Comparison of ENCODE assay signal across 17 cellular contexts in the genomic region with DNA sequence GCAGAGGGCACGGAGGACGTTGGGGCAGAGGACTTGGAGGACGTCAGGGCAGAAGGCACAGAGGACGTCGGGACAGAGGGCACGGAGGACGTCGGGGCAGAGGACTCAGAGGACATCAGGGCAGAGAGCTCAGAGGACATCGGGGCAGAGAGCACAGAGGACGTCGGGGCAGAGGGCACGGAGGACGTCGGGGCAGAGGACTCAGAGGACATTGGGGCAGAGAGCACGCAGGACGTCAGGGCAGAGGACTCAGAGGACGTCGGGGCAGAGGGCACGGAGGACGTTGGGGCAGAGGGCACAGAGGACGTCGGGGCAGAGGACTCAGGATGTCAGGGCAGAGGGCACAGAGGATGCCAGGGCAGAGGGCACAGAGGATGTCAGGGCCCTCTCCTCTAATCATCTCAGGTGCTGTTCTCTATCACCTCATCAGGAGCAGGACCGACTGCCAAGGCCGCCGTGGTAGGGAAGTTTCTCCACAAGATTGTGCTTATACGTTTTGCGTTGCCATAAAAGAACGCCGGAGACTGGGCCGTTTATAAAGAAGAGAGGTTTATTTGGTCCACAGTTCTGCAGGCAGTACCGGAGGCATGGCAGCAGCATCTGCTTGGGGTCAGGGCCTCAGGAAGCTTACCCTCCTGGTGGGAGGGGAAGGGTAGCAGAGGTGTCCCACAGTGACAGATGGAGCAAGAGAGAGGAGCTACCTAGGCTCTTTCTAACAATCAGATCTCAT. TPM values are rescaled to one million over a fixed set of nuclear protein-coding genes. Genes with fewer than 3 reads are reported as not detected.
"Had no signal": no experiment of that assay in that cellular context is flagged by ENCODE, and none has a peak within 500 bp of the region (broad histone marks: within the 10 kb centered on the region; RNA-seq: fewer than 3 reads in every experiment).

No MANE protein-coding gene starts in this region.

- H3K36me3 Mint-ChIP-seq: memory B cell; stimulated activated naive B cell treated with anti-CD40 and anti-IgM and Interleukin-4, amounts not matched to agents 10 μg/mL and 1 μg/mL and 100 μg/mL, for 72 hours had no signal

- H3K27ac ChIP-seq: esophagus muscularis mucosa, pancreas, SJSA1, tibial artery had no signal

- H3K27ac Mint-ChIP-seq: activated naive CD8-positive, alpha-beta T cell treated with anti-CD3 and anti-CD28 coated beads, Interleukin-2, amount 50 U/mL, for 24 hours; activated T-helper 1 cell treated with anti-CD3 and anti-CD28 coated beads, Interleukin-12 subunit alpha, Interleukin-12 subunit beta, Interleukin-2, Interleukin-4 antibody, amounts not matched to agents 30 ng/mL and 10 ng/mL and 1 ng/mL, durations not matched to agents 14 hours and 24 hours and 36 hours; memory B cell; stimulated activated naive B cell treated with anti-CD40 and anti-IgM and Interleukin-4, amounts not matched to agents 10 μg/mL and 1 μg/mL and 100 μg/mL, for 72 hours; T-helper 2 cell treated with Interferon-gamma antibody and Interleukin-4, amounts not matched to agents 5 μg/mL and 100 μg/mL, for 36 hours had no signal

- H3K9me3 ChIP-seq: esophagus muscularis mucosa, pancreas, tibial artery had no signal

- H3K27me3 Mint-ChIP-seq: activated naive CD8-positive, alpha-beta T cell treated with anti-CD3 and anti-CD28 coated beads, Interleukin-2, amount 50 U/mL, for 24 hours had no signal

- H3K27me3 ChIP-seq: esophagus muscularis mucosa, pancreas, SJSA1 had no signal

- H3K4me1 Mint-ChIP-seq: activated naive CD8-positive, alpha-beta T cell treated with anti-CD3 and anti-CD28 coated beads, Interleukin-2, amount 50 U/mL, for 24 hours; memory B cell; stimulated activated naive B cell treated with anti-CD40 and anti-IgM and Interleukin-4, amounts not matched to agents 10 μg/mL and 1 μg/mL and 100 μg/mL, for 72 hours had no signal

- H3K4me1 ChIP-seq: esophagus muscularis mucosa, pancreas, tibial artery had no signal

- H3K4me3 Mint-ChIP-seq: activated naive CD8-positive, alpha-beta T cell treated with anti-CD3 and anti-CD28 coated beads, Interleukin-2, amount 50 U/mL, for 24 hours; activated T-helper 1 cell treated with anti-CD3 and anti-CD28 coated beads, Interleukin-12 subunit alpha, Interleukin-12 subunit beta, Interleukin-2, Interleukin-4 antibody, amounts not matched to agents 30 ng/mL and 10 ng/mL and 1 ng/mL, durations not matched to agents 14 hours and 24 hours and 36 hours; memory B cell; stimulated activated naive B cell treated with anti-CD40 and anti-IgM and Interleukin-4, amounts not matched to agents 10 μg/mL and 1 μg/mL and 100 μg/mL, for 72 hours; T-helper 2 cell treated with Interferon-gamma antibody and Interleukin-4, amounts not matched to agents 5 μg/mL and 100 μg/mL, for 36 hours had no signal

- ATAC-seq: activated CD4-positive, CD25-positive, alpha-beta regulatory T cell treated with anti-CD3 and anti-CD28 coated beads, Interleukin-2, amount 50 U/mL, for 24 hours; activated naive CD8-positive, alpha-beta T cell treated with anti-CD3 and anti-CD28 coated beads, Interleukin-2, amount 50 U/mL, for 24 hours; left lobe of liver; pancreas; stimulated activated naive B cell treated with anti-CD40 and anti-IgM and Interleukin-4, amounts not matched to agents 10 μg/mL and 1 μg/mL and 100 μg/mL, for 72 hours had no signal

- H3K4me3 ChIP-seq: esophagus muscularis mucosa, pancreas, SJSA1, tibial artery had no signal

- H3K9me3 Mint-ChIP-seq: activated naive CD8-positive, alpha-beta T cell treated with anti-CD3 and anti-CD28 coated beads, Interleukin-2, amount 50 U/mL, for 24 hours; activated T-helper 1 cell treated with anti-CD3 and anti-CD28 coated beads, Interleukin-12 subunit alpha, Interleukin-12 subunit beta, Interleukin-2, Interleukin-4 antibody, amounts not matched to agents 30 ng/mL and 10 ng/mL and 1 ng/mL, durations not matched to agents 14 hours and 24 hours and 36 hours; memory B cell; stimulated activated naive B cell treated with anti-CD40 and anti-IgM and Interleukin-4, amounts not matched to agents 10 μg/mL and 1 μg/mL and 100 μg/mL, for 72 hours; T-helper 2 cell treated with Interferon-gamma antibody and Interleukin-4, amounts not matched to agents 5 μg/mL and 100 μg/mL, for 36 hours had no signal

- DNase-seq: activated CD4-positive, alpha-beta T cell treated with anti-CD3 and anti-CD28 coated beads, Interleukin-2, amount 50 U/mL, for 1 hour; activated CD8-positive, alpha-beta memory T cell treated with anti-CD3 and anti-CD28 coated beads for 24 hours; activated naive CD4-positive, alpha-beta T cell treated with Interleukin-2 at 50 U/mL for 16 hours; activated naive CD8-positive, alpha-beta T cell treated with anti-CD3 and anti-CD28 coated beads, Interleukin-2, amount 50 U/mL, for 24 hours; pancreas; retina; stimulated activated CD4-positive, alpha-beta T cell treated with anti-CD3 and anti-CD28 coated beads, Interleukin-15, amount 100 ng/mL, for 24 hours; stimulated activated CD4-positive, alpha-beta T cell treated with anti-CD3 and anti-CD28 coated beads, Interleukin-4, amount 100 ng/mL, for 1 hour; stimulated activated naive B cell treated with anti-CD40 and anti-IgM and Interleukin-4, amounts not matched to agents 10 μg/mL and 1 μg/mL and 100 μg/mL, for 72 hours had no signal

- H3K36me3 ChIP-seq: esophagus muscularis mucosa, pancreas, SJSA1, tibial artery had no signal

RNA-seq across cellular contexts. Expression of a gene that starts 29.4 kb away (rescaled TPM):
- total RNA-seq: activated T-helper 1 cell treated with anti-CD3 and anti-CD28 coated beads, Interleukin-12 subunit alpha, Interleukin-12 subunit beta, Interleukin-2, Interleukin-4 antibody, amounts not matched to agents 30 ng/mL and 10 ng/mL and 1 ng/mL, durations not matched to agents 14 hours and 24 hours and 36 hours had no signal
